ENCODE assay signal across 8 cellular contexts in the genomic region with DNA sequence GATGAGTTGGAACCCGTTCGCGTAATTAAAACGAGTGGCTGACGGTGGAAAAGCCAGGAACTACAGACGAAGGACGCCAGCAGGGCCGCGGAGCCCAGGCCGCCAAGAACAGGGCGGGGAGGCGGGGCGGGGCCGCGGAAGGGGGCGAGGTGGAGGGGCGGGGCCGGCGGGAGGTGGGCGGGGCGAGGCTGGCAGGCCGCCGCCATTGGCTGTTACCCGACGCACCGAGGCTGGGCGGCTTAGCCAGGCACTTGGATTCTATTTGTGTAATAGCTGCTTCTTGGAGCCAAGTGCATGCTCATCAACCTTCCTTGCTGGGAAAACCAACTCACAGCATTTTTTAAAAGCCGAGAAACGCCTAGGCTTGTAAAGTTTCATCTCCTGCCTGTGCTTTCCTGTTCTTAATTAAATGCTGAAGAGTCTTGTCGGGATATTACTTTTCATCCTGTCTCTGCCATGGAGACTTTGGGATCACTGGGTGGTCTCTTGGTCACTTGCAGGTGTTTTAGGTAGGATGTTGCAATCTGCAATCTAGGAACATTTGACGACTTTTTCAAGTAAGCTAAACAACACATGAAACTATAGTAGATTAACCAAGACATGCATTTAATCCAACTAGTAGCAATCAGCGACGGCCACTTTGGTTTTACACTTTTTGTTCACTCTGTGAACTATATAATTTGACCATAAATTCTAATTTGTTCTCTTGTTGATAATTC.
DNase-seq lines count a peak whose midpoint lies in the region; FAIRE-seq and TF ChIP-seq lines count a peak whose summit lies in the region.

No MANE protein-coding gene starts in this region.

- H3K4me3 Mint-ChIP-seq in nephron: peak overlapping the region; percentile 93 to 97 (median 96)
- peak overlapping the region; percentile 91 for H3K4me3 Mint-ChIP-seq in stimulated activated naive CD8-positive, alpha-beta T cell treated with anti-CD3 and anti-CD28 coated beads, Interleukin-15, Interleukin-2, amounts not matched to agents 100 ng/mL and 50 ng/mL, for 24 hours

- FAIRE-seq in H54 (lab: Jason Lieb, UNC): peak; percentile 48

- H3F3A ChIP-seq in Loucy (ENCODE audit: low read depth): no peaks in the 10 kb centered on the region

- H3K9ac ChIP-seq in Loucy (ENCODE audit: low read depth, low read length, poor library complexity, severe bottlenecking): peak overlapping the region; percentile 91

- peaks cover 61% of the 10 kb centered on the region for H4K20me1 ChIP-seq in Loucy (ENCODE audit: insufficient read depth, low read length, poor library complexity, severe bottlenecking)

- peak overlapping the region; percentile 99 to 100 (median 100) for H3K27ac Mint-ChIP-seq in nephron
- peak overlapping the region; percentile 99 for H3K27ac Mint-ChIP-seq in stimulated activated naive CD8-positive, alpha-beta T cell treated with anti-CD3 and anti-CD28 coated beads, Interleukin-15, Interleukin-2, amounts not matched to agents 100 ng/mL and 50 ng/mL, for 24 hours

- TF ChIP-seq CTCF in Loucy (conservative IDR thresholded peaks at IDR 0.05; ENCODE audit: low read length) (no peak), fibroblast of the aortic adventitia (IDR thresholded peaks at IDR 0.05; ENCODE audit: insufficient read depth, low read length) (no peak), nephron (IDR thresholded peaks at IDR 0.05; ENCODE audit: unreplicated experiment in 3 of 3) (no peak)

- peaks cover 80% of the 10 kb centered on the region for H3K79me2 ChIP-seq in Loucy (ENCODE audit: insufficient read depth, low read length)

- no peaks in the 10 kb centered on the region for H3K9me2 ChIP-seq in Loucy (replicated peaks; ENCODE audit: low read depth, low read length)

- H3K4me1 Mint-ChIP-seq in nephron: peaks cover 41% of the 10 kb centered on the region
- H3K4me1 Mint-ChIP-seq in stimulated activated naive CD8-positive, alpha-beta T cell treated with anti-CD3 and anti-CD28 coated beads, Interleukin-15, Interleukin-2, amounts not matched to agents 100 ng/mL and 50 ng/mL, for 24 hours (ENCODE audit: low read depth): peaks cover 67% of the 10 kb centered on the region

- peaks cover 38% of the 10 kb centered on the region for H3K4me1 ChIP-seq in Loucy (ENCODE audit: insufficient read depth, low read length, poor library complexity, severe bottlenecking)

- no peaks in the 10 kb centered on the region for H3K27me3 ChIP-seq in Loucy (ENCODE audit: insufficient read depth, low read length, poor library complexity, severe bottlenecking)

- no peaks in the 10 kb centered on the region for H3K36me3 ChIP-seq in Loucy (ENCODE audit: insufficient read depth, low read length)

- peak overlapping the region; percentile 88 for H2AFZ ChIP-seq in Loucy (ENCODE audit: low read length)

- H3K4me3 ChIP-seq in Loucy (ENCODE audit: low read length, poor library complexity, severe bottlenecking) (peak overlapping the region; percentile 86), fibroblast of the aortic adventitia (ENCODE audit: low read depth, low read length) (peak overlapping the region; percentile 74)

- no peaks in the 10 kb centered on the region for H3K9me3 Mint-ChIP-seq in nephron
- H3K9me3 Mint-ChIP-seq in stimulated activated naive CD8-positive, alpha-beta T cell treated with anti-CD3 and anti-CD28 coated beads, Interleukin-15, Interleukin-2, amounts not matched to agents 100 ng/mL and 50 ng/mL, for 24 hours: no peaks in the 10 kb centered on the region

- H3K4me2 ChIP-seq in Loucy (ENCODE audit: low read depth, low read length, poor library complexity, severe bottlenecking): peak overlapping the region; percentile 90

- peak; percentile 39; the same call in 1 of the 2 replicates for TF ChIP-seq POLR2A in H54 (IDR thresholded peaks at IDR 0.05; ENCODE audit: low read depth, low read length)

- peaks cover 17% of the 10 kb centered on the region for H3K36me3 Mint-ChIP-seq in nephron (ENCODE audit: low read depth)
- H3K36me3 Mint-ChIP-seq in stimulated activated naive CD8-positive, alpha-beta T cell treated with anti-CD3 and anti-CD28 coated beads, Interleukin-15, Interleukin-2, amounts not matched to agents 100 ng/mL and 50 ng/mL, for 24 hours (ENCODE audit: low read depth): peaks cover 5% of the 10 kb centered on the region

- H3K9me3 ChIP-seq in Loucy (ENCODE audit: insufficient read depth, low read depth, low read length): no peaks in the 10 kb centered on the region

- H3K27me3 Mint-ChIP-seq in nephron (ENCODE audit: low read depth): no peaks in the 10 kb centered on the region
- H3K27me3 Mint-ChIP-seq in stimulated activated naive CD8-positive, alpha-beta T cell treated with anti-CD3 and anti-CD28 coated beads, Interleukin-15, Interleukin-2, amounts not matched to agents 100 ng/mL and 50 ng/mL, for 24 hours: no peaks in the 10 kb centered on the region

- DNase-seq in Daoy (ENCODE audit: low read depth): peak; percentile 94
- peak; percentile 63 for DNase-seq in H54 (ENCODE audit: insufficient read length, low spot score)
- peak; percentile 69 for DNase-seq in SHP77 treated with DMSO at 0.1 percent for 48 hours (lab: John Stamatoyannopoulos, UW)
- DNase-seq in activated gamma-delta T cell (lab: John Stamatoyannopoulos, UW): peak; percentile 73
- DNase-seq in fibroblast of the aortic adventitia (ENCODE audit: low read depth): peak; percentile 96

Comparison
In these comparisons a context has a peak if more than half of its experiments do, and no peak if none do; other contexts are left out.
1. Peak in every context shown above with its lines: DNase-seq and H3K4me3 ChIP-seq.